In the genomic region with DNA sequence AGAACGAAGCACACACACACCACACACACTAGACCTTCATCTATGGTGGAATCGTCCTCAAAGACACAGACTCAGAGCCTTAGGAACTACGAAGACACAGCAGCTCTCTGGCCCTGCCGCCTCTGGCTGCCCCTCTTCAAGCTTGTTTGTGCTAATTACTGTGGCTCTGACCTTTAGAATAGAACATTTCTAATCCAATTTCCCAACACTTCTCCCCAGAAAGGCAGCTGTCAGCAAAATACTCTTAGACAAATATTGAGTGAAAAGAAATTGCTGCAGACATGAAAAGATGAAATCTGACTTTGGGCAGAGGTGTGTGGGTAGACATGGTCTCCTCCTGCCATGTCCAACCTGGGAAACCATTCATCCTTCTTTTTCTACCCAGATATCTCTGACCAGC, we compare ENCODE assay signal across 33 cellular contexts.
"Had no signal": no experiment of that assay in that cellular context is flagged by ENCODE, and none has a peak within 500 bp of the region (broad histone marks: within the 10 kb centered on the region; RNA-seq: fewer than 3 reads in every experiment).

No MANE protein-coding gene starts in this region.

- DNase-seq: Karpas-422, Kasumi-1, KG1, MG63, MM.1S, MV-4-11, NCI-H1048, NCI-H1092, NCI-H1092 treated with DMSO at 0.1 percent for 48 hours, NCI-H1105, NCI-H1105 treated with DMSO at 0.1 percent for 48 hours, NCI-H1417, NCI-H1417 treated with DMSO at 0.1 percent for 48 hours, NCI-H1436, NCI-H1436 treated with DMSO at 0.1 percent for 48 hours, NCI-H146, NCI-H1694, NCI-H1694 treated with DMSO at 0.1 percent for 48 hours, NCI-H187, NCI-H187 treated with DMSO at 0.1 percent for 48 hours, NCI-H1930, NCI-H2029, NCI-H2029 treated with DMSO at 0.1 percent for 48 hours, NCI-H2081, NCI-H2081 treated with DMSO at 0.1 percent for 48 hours, NCI-H2107, NCI-H2171, NCI-H2171 treated with DMSO at 0.1 percent for 48 hours, NCI-H2227 treated with DMSO at 0.1 percent for 48 hours, NCI-H226, NCI-H345, NCI-H446, NCI-H446 treated with DMSO at 0.1 percent for 48 hours had no signal

- H3K9me3 ChIP-seq: MG63 had no signal
